In genomic region chr5:116872986-116873385, GRCh38 we compare ENCODE assay signal across 13 cellular contexts.
"Had no signal": no experiment of that assay in that cellular context is flagged by ENCODE, and none has a peak within 500 bp of the region (broad histone marks: within the 10 kb centered on the region; RNA-seq: fewer than 3 reads in every experiment).

No MANE protein-coding gene starts in this region.

- DNase-seq: activated CD4-positive, alpha-beta T cell treated with anti-CD3 and anti-CD28 coated beads, Interleukin-2, amount 10 ng/mL, durations not matched to agents 7 days and 5 days; activated CD4-positive, CD25-positive, alpha-beta regulatory T cell; activated CD8-positive, alpha-beta memory T cell treated with anti-CD3 and anti-CD28 coated beads for 24 hours; activated naive CD4-positive, alpha-beta T cell; activated naive CD8-positive, alpha-beta T cell treated with anti-CD3 and anti-CD28 coated beads, Interleukin-2, amount 10 ng/mL, durations not matched to agents 7 days and 5 days; anterior cingulate cortex; head of caudate nucleus; immature natural killer cell; left colon; lower lobe of right lung; stimulated activated CD4-positive, alpha-beta T cell treated with anti-CD3 and anti-CD28 coated beads, Interleukin-12 subunit alpha, Interleukin-12 subunit beta, amount 100 ng/mL, for 4 hours; stimulated activated CD4-positive, alpha-beta T cell treated with anti-CD3 and anti-CD28 coated beads, Interleukin-2, amount 100 ng/mL, for 24 hours had no signal

- H3K4me3 ChIP-seq: esophagus muscularis mucosa, lower lobe of right lung had no signal

- ATAC-seq: left colon, lower lobe of right lung had no signal

- H3K36me3 ChIP-seq: esophagus muscularis mucosa, lower lobe of right lung had no signal

- H3K27ac ChIP-seq: esophagus muscularis mucosa, lower lobe of right lung had no signal

- H3K27me3 ChIP-seq: esophagus muscularis mucosa had no signal

- H3K4me1 ChIP-seq: esophagus muscularis mucosa, lower lobe of right lung had no signal

- H3K9me3 ChIP-seq: esophagus muscularis mucosa, lower lobe of right lung had no signal
